12 cellular contexts compared by ENCODE assay signal in genomic region chr22:34702279-34702678, GRCh38.
DNase-seq lines count a peak whose midpoint lies in the region; ATAC-seq and TF ChIP-seq lines count a peak whose summit lies in the region.
"Had no signal": no experiment of that assay in that cellular context is flagged by ENCODE, and none has a peak within 500 bp of the region (broad histone marks: within the 10 kb centered on the region; RNA-seq: fewer than 3 reads in every experiment).

No MANE protein-coding gene starts in this region.

- peak; percentile 36 for DNase-seq in HT1080 (ENCODE audit: low read depth)
- DNase-seq in NCI-H2029 treated with DMSO at 0.1 percent for 48 hours (lab: John Stamatoyannopoulos, UW) = peak; percentile 55
- peak; percentile 47 for DNase-seq in esophagus muscularis mucosa (ENCODE audit: extremely low spot score)
- no peak for DNase-seq in SHP77 (lab: John Stamatoyannopoulos, UW)
- no peak for DNase-seq in upper lobe of right lung
- no peak for DNase-seq in NCI-H82 treated with DMSO at 0.1 percent for 48 hours (lab: John Stamatoyannopoulos, UW; ENCODE audit: unreplicated experiment)
- DNase-seq: CD8-positive, alpha-beta T cell; COR-L47; H7; IMR-90 had no signal

- ATAC-seq in upper lobe of right lung = no peak
- ATAC-seq: A549; CD8-positive, alpha-beta T cell; GM23338 had no signal

- WGBS in esophagus muscularis mucosa = 97% methylated on average over 2 of the region's 2 CpGs

- intact Hi-C loops in esophagus muscularis mucosa (cut with DNase I) (no loop called here), upper lobe of right lung (cut with DNase I) (no loop called here)

- peaks cover 0 to 14% (median 0%) of the 10 kb centered on the region in 4 donors for H3K27me3 ChIP-seq in esophagus muscularis mucosa
- peaks cover 3% of the 10 kb centered on the region for H3K27me3 ChIP-seq in upper lobe of right lung

- H3K36me3 ChIP-seq in esophagus muscularis mucosa = no peaks in the 10 kb centered on the region
- no peaks in the 10 kb centered on the region for H3K36me3 ChIP-seq in upper lobe of right lung

- H3K4me3 ChIP-seq in esophagus muscularis mucosa = no peak overlapping the region
- H3K4me3 ChIP-seq in upper lobe of right lung = no peak overlapping the region
- H3K4me3 ChIP-seq: A549, GM23338 had no signal

- H3K27ac ChIP-seq in esophagus muscularis mucosa (replicated peaks in 1 of 4) (no peak overlapping the region), upper lobe of right lung (no peak overlapping the region)
- H3K27ac ChIP-seq: A549 had no signal

- TF ChIP-seq POLR2A in esophagus muscularis mucosa (IDR thresholded peaks at IDR 0.05; ENCODE audit: low read depth) = no peak

- H3K4me1 ChIP-seq in esophagus muscularis mucosa (no peaks in the 10 kb centered on the region), upper lobe of right lung (no peaks in the 10 kb centered on the region)
- H3K4me1 ChIP-seq: A549 had no signal

- TF ChIP-seq EP300 in esophagus muscularis mucosa (IDR thresholded peaks at IDR 0.05) = no peak

- H3K9me3 ChIP-seq in esophagus muscularis mucosa (peaks cover 0 to 5% (median 0%) of the 10 kb centered on the region in 4 donors), upper lobe of right lung (no peaks in the 10 kb centered on the region)
- H3K9me3 ChIP-seq: A549 had no signal

- TF ChIP-seq CTCF in esophagus muscularis mucosa (IDR thresholded peaks at IDR 0.05) = no peak
- no peak for TF ChIP-seq CTCF in upper lobe of right lung (IDR thresholded peaks at IDR 0.05)

Comparison
In these comparisons a context has a peak if more than half of its experiments do, and no peak if none do; other contexts are left out.
1. DNase-seq: peak in HT1080 (single experiment), NCI-H2029 treated with DMSO at 0.1 percent for 48 hours (single experiment) and esophagus muscularis mucosa (single experiment); none in SHP77 (0 of 2), upper lobe of right lung (single experiment) and NCI-H82 treated with DMSO at 0.1 percent for 48 hours (single experiment).